ENCODE assay signal across 13 cellular contexts in genomic region chr16:80197790-80198201, GRCh38.
DNase-seq lines count a peak whose midpoint lies in the region; ATAC-seq and TF ChIP-seq lines count a peak whose summit lies in the region.
"Had no signal": no experiment of that assay in that cellular context is flagged by ENCODE, and none has a peak within 500 bp of the region (broad histone marks: within the 10 kb centered on the region; RNA-seq: fewer than 3 reads in every experiment).

No MANE protein-coding gene starts in this region.

- no peaks in the 10 kb centered on the region for H3K36me3 Mint-ChIP-seq in osteocyte (ENCODE audit: unreplicated experiment)
- H3K36me3 Mint-ChIP-seq in T-helper 2 cell treated with Interferon-gamma antibody and Interleukin-4, amounts not matched to agents 5 μg/mL and 100 μg/mL, for 36 hours (ENCODE audit: low read depth), result no peaks in the 10 kb centered on the region
- H3K36me3 Mint-ChIP-seq: T-cell had no signal

- peaks cover 16% of the 10 kb centered on the region for H3K4me1 Mint-ChIP-seq in osteocyte (ENCODE audit: unreplicated experiment)
- no peaks in the 10 kb centered on the region for H3K4me1 Mint-ChIP-seq in T-helper 2 cell treated with Interferon-gamma antibody and Interleukin-4, amounts not matched to agents 5 μg/mL and 100 μg/mL, for 36 hours (ENCODE audit: low read depth)
- H3K4me1 Mint-ChIP-seq: T-cell had no signal

- DNase-seq in NCI-H748 (lab: John Stamatoyannopoulos, UW; ENCODE audit: unreplicated experiment) (peak; percentile 2), NCI-H748 treated with DMSO at 0.1 percent for 48 hours (lab: John Stamatoyannopoulos, UW) (no peak), LHCN-M2 (ENCODE audit: low read depth) (peak; percentile 91), dermis microvascular lymphatic vessel endothelial cell (ENCODE audit: low read depth in 2 of 2) (peak; percentile 86 to 93), osteocyte (ENCODE audit: extremely low spot score, unreplicated experiment) (no peak), ecto neural progenitor cell (ENCODE audit: low spot score) (no peak)
- DNase-seq in T-helper 2 cell treated with Interferon-gamma antibody and Interleukin-4, amounts not matched to agents 5 μg/mL and 100 μg/mL, for 36 hours (ENCODE audit: low spot score), result no peak
- DNase-seq: activated naive CD4-positive, alpha-beta T cell; NCI-H2171; stimulated activated CD4-positive, alpha-beta T cell treated with anti-CD3 and anti-CD28 coated beads, Interleukin-1b, Interleukin-23, amount 100 ng/mL, for 48 hours; T-cell; transverse colon had no signal

- H3K27me3 Mint-ChIP-seq in osteocyte (ENCODE audit: unreplicated experiment), result no peaks in the 10 kb centered on the region
- H3K27me3 Mint-ChIP-seq in T-helper 2 cell treated with Interferon-gamma antibody and Interleukin-4, amounts not matched to agents 5 μg/mL and 100 μg/mL, for 36 hours (ENCODE audit: low read depth), result no peaks in the 10 kb centered on the region

- TF ChIP-seq CTCF in osteocyte (IDR thresholded peaks at IDR 0.05), result no peak

- peak overlapping the region; percentile 92 for H3K27ac Mint-ChIP-seq in osteocyte (ENCODE audit: unreplicated experiment)
- no peak overlapping the region for H3K27ac Mint-ChIP-seq in T-helper 2 cell treated with Interferon-gamma antibody and Interleukin-4, amounts not matched to agents 5 μg/mL and 100 μg/mL, for 36 hours
- H3K27ac Mint-ChIP-seq: T-cell had no signal

- H3K9me3 Mint-ChIP-seq in osteocyte (ENCODE audit: unreplicated experiment), result no peaks in the 10 kb centered on the region
- H3K9me3 Mint-ChIP-seq in T-helper 2 cell treated with Interferon-gamma antibody and Interleukin-4, amounts not matched to agents 5 μg/mL and 100 μg/mL, for 36 hours, result no peaks in the 10 kb centered on the region

- H3K4me3 Mint-ChIP-seq in osteocyte (ENCODE audit: unreplicated experiment), result no peak overlapping the region
- no peak overlapping the region for H3K4me3 Mint-ChIP-seq in T-helper 2 cell treated with Interferon-gamma antibody and Interleukin-4, amounts not matched to agents 5 μg/mL and 100 μg/mL, for 36 hours
- H3K4me3 Mint-ChIP-seq: T-cell had no signal

- ATAC-seq in GM18502 (IDR thresholded peaks at IDR 0.05; ENCODE audit: poor library complexity, unreplicated experiment), result no peak
- ATAC-seq: T-cell had no signal

Comparison
In these comparisons a context has a peak if more than half of its experiments do, and no peak if none do; other contexts are left out.
1. DNase-seq: peak in NCI-H748 (single experiment), LHCN-M2 (single experiment) and dermis microvascular lymphatic vessel endothelial cell (2 of 2); none in NCI-H748 treated with DMSO at 0.1 percent for 48 hours (single experiment), osteocyte (single experiment), ecto neural progenitor cell (single experiment) and T-helper 2 cell treated with Interferon-gamma antibody and Interleukin-4, amounts not matched to agents 5 μg/mL and 100 μg/mL, for 36 hours (single experiment).